ENCODE assay signal across 1 cellular context in the genomic region with DNA sequence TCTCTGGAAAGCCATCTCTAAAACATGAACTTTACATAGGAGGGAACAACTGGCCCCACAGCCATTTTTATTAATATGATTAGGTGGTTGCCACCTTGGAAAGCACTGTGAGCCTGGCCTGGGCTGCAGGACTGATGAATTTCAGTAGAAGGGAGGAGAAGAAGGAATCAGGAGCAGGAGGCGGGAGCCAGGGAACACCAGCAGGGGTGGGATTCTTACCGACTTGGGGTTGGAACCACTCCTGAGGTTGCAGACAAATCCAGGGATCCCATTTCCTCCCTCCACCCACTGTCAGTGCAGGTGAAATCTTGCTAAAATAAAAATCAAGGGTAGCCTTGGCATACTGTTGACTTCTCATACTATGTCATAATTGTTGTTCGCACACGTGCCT.
TF ChIP-seq lines count a peak whose summit lies in the region.

No MANE protein-coding gene starts in this region.

TF ChIP-seq in SK-N-SH treated with all-trans-retinoic acid at 6 μM for 48 hours, 23 proteins besides CTCF, POLR2A, EP300 and RAD21 (continued from another document):
- TF ChIP-seq, protein P1, sequence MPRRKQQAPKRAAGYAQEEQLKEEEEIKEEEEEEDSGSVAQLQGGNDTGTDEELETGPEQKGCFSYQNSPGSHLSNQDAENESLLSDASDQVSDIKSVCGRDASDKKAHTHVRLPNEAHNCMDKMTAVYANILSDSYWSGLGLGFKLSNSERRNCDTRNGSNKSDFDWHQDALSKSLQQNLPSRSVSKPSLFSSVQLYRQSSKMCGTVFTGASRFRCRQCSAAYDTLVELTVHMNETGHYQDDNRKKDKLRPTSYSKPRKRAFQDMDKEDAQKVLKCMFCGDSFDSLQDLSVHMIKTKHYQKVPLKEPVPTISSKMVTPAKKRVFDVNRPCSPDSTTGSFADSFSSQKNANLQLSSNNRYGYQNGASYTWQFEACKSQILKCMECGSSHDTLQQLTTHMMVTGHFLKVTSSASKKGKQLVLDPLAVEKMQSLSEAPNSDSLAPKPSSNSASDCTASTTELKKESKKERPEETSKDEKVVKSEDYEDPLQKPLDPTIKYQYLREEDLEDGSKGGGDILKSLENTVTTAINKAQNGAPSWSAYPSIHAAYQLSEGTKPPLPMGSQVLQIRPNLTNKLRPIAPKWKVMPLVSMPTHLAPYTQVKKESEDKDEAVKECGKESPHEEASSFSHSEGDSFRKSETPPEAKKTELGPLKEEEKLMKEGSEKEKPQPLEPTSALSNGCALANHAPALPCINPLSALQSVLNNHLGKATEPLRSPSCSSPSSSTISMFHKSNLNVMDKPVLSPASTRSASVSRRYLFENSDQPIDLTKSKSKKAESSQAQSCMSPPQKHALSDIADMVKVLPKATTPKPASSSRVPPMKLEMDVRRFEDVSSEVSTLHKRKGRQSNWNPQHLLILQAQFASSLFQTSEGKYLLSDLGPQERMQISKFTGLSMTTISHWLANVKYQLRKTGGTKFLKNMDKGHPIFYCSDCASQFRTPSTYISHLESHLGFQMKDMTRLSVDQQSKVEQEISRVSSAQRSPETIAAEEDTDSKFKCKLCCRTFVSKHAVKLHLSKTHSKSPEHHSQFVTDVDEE (CRISPR knock-in tag; IDR thresholded peaks at IDR 0.05): no peak
- TF ChIP-seq, protein P2, sequence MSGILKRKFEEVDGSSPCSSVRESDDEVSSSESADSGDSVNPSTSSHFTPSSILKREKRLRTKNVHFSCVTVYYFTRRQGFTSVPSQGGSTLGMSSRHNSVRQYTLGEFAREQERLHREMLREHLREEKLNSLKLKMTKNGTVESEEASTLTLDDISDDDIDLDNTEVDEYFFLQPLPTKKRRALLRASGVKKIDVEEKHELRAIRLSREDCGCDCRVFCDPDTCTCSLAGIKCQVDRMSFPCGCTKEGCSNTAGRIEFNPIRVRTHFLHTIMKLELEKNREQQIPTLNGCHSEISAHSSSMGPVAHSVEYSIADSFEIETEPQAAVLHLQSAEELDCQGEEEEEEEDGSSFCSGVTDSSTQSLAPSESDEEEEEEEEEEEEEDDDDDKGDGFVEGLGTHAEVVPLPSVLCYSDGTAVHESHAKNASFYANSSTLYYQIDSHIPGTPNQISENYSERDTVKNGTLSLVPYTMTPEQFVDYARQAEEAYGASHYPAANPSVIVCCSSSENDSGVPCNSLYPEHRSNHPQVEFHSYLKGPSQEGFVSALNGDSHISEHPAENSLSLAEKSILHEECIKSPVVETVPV (CRISPR knock-in tag; IDR thresholded peaks at IDR 0.05): no peak
TF ChIP-seq in SK-N-SH treated with all-trans-retinoic acid at 6 μM for 48 hours: peak in this region for 0.
